In the genomic region with DNA sequence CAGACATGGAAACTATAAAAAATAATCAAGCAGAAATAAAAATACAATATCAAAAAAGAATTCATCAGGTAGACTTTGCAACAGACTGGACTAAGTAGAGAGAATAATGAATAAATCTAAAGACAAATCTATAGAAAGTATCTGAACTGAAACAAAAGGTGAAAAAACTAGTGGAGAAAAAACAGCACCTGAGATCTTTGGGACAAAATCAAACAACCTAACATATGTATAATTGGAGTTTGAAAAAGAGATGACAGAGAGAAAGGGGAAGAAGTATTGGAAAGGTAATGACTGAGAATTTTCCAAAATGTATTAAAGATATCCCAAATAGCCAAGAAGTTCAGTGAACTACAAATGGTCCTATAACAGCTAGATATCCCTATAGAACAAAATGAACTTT, we compare ENCODE assay signal across 1 cellular context.
TF ChIP-seq lines count a peak whose summit lies in the region.

No MANE protein-coding gene starts in this region.

TF ChIP-seq in K562, 482 proteins besides CTCF, POLR2A, EP300 and RAD21:
- no peak for TF ChIP-seq ZNF311 (CRISPR knock-in tag; IDR thresholded peaks at IDR 0.05)
- TF ChIP-seq, protein P1, sequence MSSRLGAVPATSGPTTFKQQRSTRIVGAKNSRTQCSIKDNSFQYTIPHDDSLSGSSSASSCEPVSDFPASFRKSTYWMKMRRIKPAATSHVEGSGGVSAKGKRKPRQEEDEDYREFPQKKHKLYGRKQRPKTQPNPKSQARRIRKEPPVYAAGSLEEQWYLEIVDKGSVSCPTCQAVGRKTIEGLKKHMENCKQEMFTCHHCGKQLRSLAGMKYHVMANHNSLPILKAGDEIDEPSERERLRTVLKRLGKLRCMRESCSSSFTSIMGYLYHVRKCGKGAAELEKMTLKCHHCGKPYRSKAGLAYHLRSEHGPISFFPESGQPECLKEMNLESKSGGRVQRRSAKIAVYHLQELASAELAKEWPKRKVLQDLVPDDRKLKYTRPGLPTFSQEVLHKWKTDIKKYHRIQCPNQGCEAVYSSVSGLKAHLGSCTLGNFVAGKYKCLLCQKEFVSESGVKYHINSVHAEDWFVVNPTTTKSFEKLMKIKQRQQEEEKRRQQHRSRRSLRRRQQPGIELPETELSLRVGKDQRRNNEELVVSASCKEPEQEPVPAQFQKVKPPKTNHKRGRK (tag; IDR thresholded peaks at IDR 0.05) = peak; percentile 64
